In the genomic region with DNA sequence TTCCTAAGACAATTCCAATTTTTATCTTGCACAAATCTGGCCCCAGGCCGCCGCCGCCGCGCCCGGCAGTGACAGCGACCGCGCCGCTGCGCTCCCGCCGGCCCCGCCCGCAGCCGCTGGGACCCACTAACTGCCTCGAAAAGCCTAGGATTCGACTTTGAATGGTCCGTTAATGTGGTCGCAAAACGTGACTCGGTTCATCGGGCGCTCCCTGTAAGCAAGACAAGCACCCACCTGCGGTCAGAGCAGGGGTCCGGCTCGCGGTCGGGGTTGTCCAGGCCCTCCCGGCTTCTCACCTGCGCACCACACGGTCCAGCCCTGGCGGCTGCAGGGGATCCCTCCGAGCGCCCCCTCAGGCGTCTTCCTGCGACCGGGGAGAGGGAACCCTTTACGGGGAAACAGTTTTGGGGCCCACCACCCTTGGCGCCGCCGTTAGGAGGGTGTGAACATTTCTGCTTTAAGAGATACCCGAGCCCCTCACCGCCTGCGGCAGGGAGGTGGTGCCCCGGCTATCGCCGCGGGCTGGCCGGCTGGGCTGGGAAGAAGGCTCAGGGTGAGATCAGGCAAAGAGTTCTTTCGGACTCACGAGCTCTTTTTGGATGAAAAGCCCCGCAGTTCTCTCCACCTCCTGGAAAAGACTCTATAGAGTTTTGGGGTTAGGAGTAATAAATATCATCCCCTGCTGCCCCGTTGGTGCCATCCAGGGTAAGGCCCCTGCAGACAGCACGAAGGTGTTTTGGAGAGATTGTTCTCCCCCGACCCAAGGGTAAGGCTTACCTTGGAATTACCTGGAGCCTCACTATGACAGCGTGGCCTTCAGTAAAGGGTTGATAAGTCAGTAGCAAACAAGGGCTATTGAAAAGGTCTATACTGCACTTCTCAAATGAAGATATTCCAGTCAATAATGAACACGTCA, we compare ENCODE assay signal across 8 cellular contexts. TPM values are rescaled to one million over a fixed set of nuclear protein-coding genes. Genes with fewer than 3 reads are reported as not detected.
A peak's percentile ranks its signal among the peaks of the same experiment; 100 is the strongest.
DNase-seq lines count a peak whose midpoint lies in the region; ATAC-seq, FAIRE-seq and TF ChIP-seq lines count a peak whose summit lies in the region.

No MANE protein-coding gene starts in this region.

- peak overlapping the region; percentile 36; the same call in 1 of the 2 replicates for H3K4me3 ChIP-seq in GM12878

- ATAC-seq in GM12878 (peak; percentile 47), GM18517 (IDR thresholded peaks at IDR 0.05; ENCODE audit: unreplicated experiment) (no peak)

- peak overlapping the region; percentile 81 for H3K4me3 Mint-ChIP-seq in type B pancreatic cell

- H3K27ac Mint-ChIP-seq in type B pancreatic cell: no peak overlapping the region

- BruUV-seq in GM12878 (replicated peaks; lab: Mats Ljungman, UMichigan): no TSS peak

- WGBS in GM12878 (ENCODE audit: insufficient coverage, insufficient replicate concordance, low lambda C conversion rate, missing lambda C conversion rate): 4% methylated on average over 58 of the region's 58 CpGs

- no peak overlapping the region for H2AFZ ChIP-seq in GM12878 (ENCODE audit: control insufficient read depth, low read depth, low read length)

- H3K36me3 Mint-ChIP-seq in type B pancreatic cell: peaks cover 3% of the 10 kb centered on the region

- no peaks in the 10 kb centered on the region for H3K9me3 ChIP-seq in GM12878 (replicated peaks; ENCODE audit: control insufficient read depth, insufficient read depth, low read length)

- no peak for TF ChIP-seq RAD21 in GM12878 (IDR thresholded peaks at IDR 0.05; ENCODE audit: insufficient read depth, low read depth, low read length)

- peaks cover 0 to 7% of the 10 kb centered on the region in 2 experiments for H3K27me3 ChIP-seq in GM12878 (replicated peaks in 1 of 2; ENCODE audit: control insufficient read depth in 2 of 2, insufficient read depth in 2 of 2, low read length in 1 of 2)

- H3K4me2 ChIP-seq in GM12878 (ENCODE audit: control insufficient read depth, insufficient read depth): peak overlapping the region; percentile 33; the same call in 1 of the 2 replicates

- DNase-seq in DMS114 treated with DMSO at 0.1 percent for 48 hours (lab: John Stamatoyannopoulos, UW; ENCODE audit: unreplicated experiment) (peak; percentile 47), NCI-H1092 treated with DMSO at 0.1 percent for 48 hours (lab: John Stamatoyannopoulos, UW) (peak; percentile 37), GM12878 (ENCODE audit: low read depth, low spot score) (no peak), left kidney (ENCODE audit: low read depth, low spot score) (peak; percentile 91), type B pancreatic cell (ENCODE audit: extremely low spot score, unreplicated experiment) (no peak), NCI-H2029 (lab: John Stamatoyannopoulos, UW) (no peak), RCC 7860 (ENCODE audit: low spot score) (no peak)

- no peaks in the 10 kb centered on the region for H3K79me2 ChIP-seq in GM12878 (ENCODE audit: control insufficient read depth, insufficient read depth, low read length)

- intact Hi-C loops in GM12878 (cut with micrococcal nuclease; ENCODE audit: unreplicated experiment): no loop called here

- no peaks in the 10 kb centered on the region for H3K4me1 Mint-ChIP-seq in type B pancreatic cell (ENCODE audit: unreplicated experiment)

- H3K27me3 Mint-ChIP-seq in type B pancreatic cell: peaks cover 56% of the 10 kb centered on the region

- no peaks in the 10 kb centered on the region; the same call in 1 of the 2 replicates for H3K4me1 ChIP-seq in GM12878 (ENCODE audit: control insufficient read depth, insufficient read depth, low read length)

- in situ Hi-C loops in GM12878 (cut with MboI): no loop called here

- SMC1A ChIA-PET in GM12878 (lab: Charles Lee; ENCODE audit: uncharacterized antibody, unreplicated experiment): no interaction called here

- H3K27ac ChIP-seq in GM12878 (ENCODE audit: control insufficient read depth, insufficient read depth): no peak overlapping the region

- no peak for TF ChIP-seq CTCF in GM12878 (IDR thresholded peaks at IDR 0.05 in 2 of 3, conservative IDR thresholded peaks at IDR 0.05 in 1 of 3; ENCODE audit: control insufficient read depth in 2 of 3, extremely low read depth in 1 of 3, insufficient read depth in 1 of 3, low read depth in 3 of 3, low read length in 3 of 3)
- TF ChIP-seq CTCF in type B pancreatic cell (conservative IDR thresholded peaks at IDR 0.05): no peak

- TF ChIP-seq POLR2A in GM12878 (IDR thresholded peaks at IDR 0.05; ENCODE audit: low read depth, low read length): no peak

- H3K9me3 Mint-ChIP-seq in type B pancreatic cell: peaks cover 4% of the 10 kb centered on the region

- CTCF ChIA-PET in GM12878 (lab: Yijun Ruan, JAX): no interaction called here

- POLR2A ChIA-PET in GM12878 (lab: Charles Lee): no interaction called here

- TF ChIP-seq EP300 in GM12878 (IDR thresholded peaks at IDR 0.05; ENCODE audit: borderline replicate concordance in 1 of 2, control insufficient read depth in 1 of 2, low read depth in 2 of 2, low read length in 2 of 2): no peak

- H3K9ac ChIP-seq in GM12878 (ENCODE audit: control insufficient read depth, insufficient read depth, low read length): no peak overlapping the region

- RAD21 ChIA-PET in GM12878 (lab: Charles Lee; ENCODE audit: unreplicated experiment): no interaction called here

- no peaks in the 10 kb centered on the region for H3K36me3 ChIP-seq in GM12878 (ENCODE audit: control insufficient read depth in 2 of 2, insufficient read depth in 2 of 2, low read length in 1 of 2)

- no peaks in the 10 kb centered on the region for H4K20me1 ChIP-seq in GM12878 (ENCODE audit: control insufficient read depth, insufficient read depth)

- FAIRE-seq in GM12878 (lab: Jason Lieb, UNC) (no peak), RCC 7860 (lab: Jason Lieb, UNC) (no peak)

TF ChIP-seq in GM12878, 131 proteins besides CTCF, POLR2A, EP300 and RAD21 (continues in another document):
- TF ChIP-seq SUZ12 (IDR thresholded peaks at IDR 0.05; ENCODE audit: unreplicated experiment) (peak; percentile 93), ZBED1 (IDR thresholded peaks at IDR 0.05; ENCODE audit: borderline replicate concordance) (no peak), HDGF (IDR thresholded peaks at IDR 0.05) (no peak), BHLHE40 (IDR thresholded peaks at IDR 0.05; ENCODE audit: borderline replicate concordance in 1 of 2, low read depth in 2 of 2, low read length in 1 of 2) (0 out of 4 replicates have a peak, but pooled peaks of 1 of the 2 experiments have one; percentile 11), EZH2 (IDR thresholded peaks at IDR 0.05; ENCODE audit: borderline replicate concordance, control insufficient read depth, low read depth, low read length) (0 out of 2 replicates have a peak, but pooled peaks have one; percentile 35), SPI1 (IDR thresholded peaks at IDR 0.05; ENCODE audit: borderline replicate concordance, insufficient read depth, low read depth, low read length) (no peak)
- TF ChIP-seq, protein P1, sequence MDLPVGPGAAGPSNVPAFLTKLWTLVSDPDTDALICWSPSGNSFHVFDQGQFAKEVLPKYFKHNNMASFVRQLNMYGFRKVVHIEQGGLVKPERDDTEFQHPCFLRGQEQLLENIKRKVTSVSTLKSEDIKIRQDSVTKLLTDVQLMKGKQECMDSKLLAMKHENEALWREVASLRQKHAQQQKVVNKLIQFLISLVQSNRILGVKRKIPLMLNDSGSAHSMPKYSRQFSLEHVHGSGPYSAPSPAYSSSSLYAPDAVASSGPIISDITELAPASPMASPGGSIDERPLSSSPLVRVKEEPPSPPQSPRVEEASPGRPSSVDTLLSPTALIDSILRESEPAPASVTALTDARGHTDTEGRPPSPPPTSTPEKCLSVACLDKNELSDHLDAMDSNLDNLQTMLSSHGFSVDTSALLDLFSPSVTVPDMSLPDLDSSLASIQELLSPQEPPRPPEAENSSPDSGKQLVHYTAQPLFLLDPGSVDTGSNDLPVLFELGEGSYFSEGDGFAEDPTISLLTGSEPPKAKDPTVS (IDR thresholded peaks at IDR 0.05; ENCODE audit: low read depth, low read length): no peak

RNA-seq across cellular contexts. Expression of gene FOXJ2, which starts 13.6 kb away (rescaled TPM):
- total RNA-seq in GM12878 (2013; cell fraction: nucleolus; rRNA removed): 7.9 and 9.2 TPM in 2 replicates
- total RNA-seq in GM12878 (2014; rRNA removed) (4.2 and 4.7 TPM in 2 replicates), GM12878 (2014; rRNA removed; fragmentation: Illumina TruSeq; extraction: Trizol) (2.8 and 2.9 TPM in 2 replicates), GM12878 (2021) (7.9 and 9.3 TPM in 2 replicates), type B pancreatic cell (ENCODE audit: low replicate concordance) (15.6 and 35.5 TPM in 2 replicates)
- polyA plus RNA-seq in GM12878 (2011; ENCODE audit: low read depth): 3.8 TPM
- polyA plus RNA-seq in GM12878 (2011; rRNA removed) (3.0 and 3.9 TPM in 2 replicates), GM12878 (2014; fragmentation: Illumina TruSeq; extraction: Trizol) (8.5 and 9.1 TPM in 2 replicates), GM12878 (2014; fragmentation: Nextera tagmentation; extraction: Ambion mirVana) (1 to 10 TPM; 1.4 to 2.2 TPM), GM12878 (2014; rRNA removed) (6.5 and 6.6 TPM in 2 replicates), GM12878 (2016; fragmentation: Nextera tagmentation; extraction: Ambion mirVana) (1 to 10 TPM; 5.4 to 6.1 TPM)
- polyA plus RNA-seq in GM12878 (2011; cell fraction: cytosol; rRNA removed): 3.0 and 4.3 TPM in 2 replicates
- 6.9 and 7.8 TPM in 2 replicates for polyA plus RNA-seq in GM12878 (2011; cell fraction: nucleus; rRNA removed)
- 5.0 and 5.8 TPM in 2 replicates for polyA plus RNA-seq in GM12878 (2012)
- 3.9 and 4.7 TPM in 2 replicates for polyA minus RNA-seq in GM12878 (2011; rRNA and poly(A)+ RNA removed)
- 2.3 and 4.3 TPM in 2 replicates for polyA minus RNA-seq in GM12878 (2011; cell fraction: cytosol; rRNA and poly(A)+ RNA removed)
- 2.2 and 3.2 TPM in 2 replicates for polyA minus RNA-seq in GM12878 (2011; cell fraction: nucleus; rRNA and poly(A)+ RNA removed)

RNA-seq across cellular contexts. Expression of gene C3AR1, which starts 47.2 kb away (rescaled TPM):
- total RNA-seq in GM12878 (2013; cell fraction: nucleolus; rRNA removed): not detected in 2 replicates
- not detected in 2 replicates for total RNA-seq in GM12878 (2014; rRNA removed)
- not detected in 2 replicates for total RNA-seq in GM12878 (2014; rRNA removed; fragmentation: Illumina TruSeq; extraction: Trizol)
- 0.10 and 0.19 TPM in 2 replicates for total RNA-seq in GM12878 (2021)
- not detected for polyA plus RNA-seq in GM12878 (2011; ENCODE audit: low read depth)
- not detected in 2 replicates for polyA plus RNA-seq in GM12878 (2011; rRNA removed)
- not detected in 2 replicates for polyA plus RNA-seq in GM12878 (2011; cell fraction: cytosol; rRNA removed)
- polyA plus RNA-seq in GM12878 (2011; cell fraction: nucleus; rRNA removed): not detected in 2 replicates
- 0.08 TPM in 1 of 2 replicates, not detected in the other for polyA plus RNA-seq in GM12878 (2012)
- polyA plus RNA-seq in GM12878 (2014; fragmentation: Illumina TruSeq; extraction: Trizol): 0.10 TPM in 1 of 2 replicates, not detected in the other
- under 1 TPM in 1 of 2 experiments, not detected in 1; 0.19 TPM for polyA plus RNA-seq in GM12878 (2014; fragmentation: Nextera tagmentation; extraction: Ambion mirVana)
- polyA plus RNA-seq in GM12878 (2014; rRNA removed): 0.10 and 0.42 TPM in 2 replicates
- polyA plus RNA-seq in GM12878 (2016; fragmentation: Nextera tagmentation; extraction: Ambion mirVana): under 1 TPM in 1 of 2 experiments, not detected in 1; 0.08 TPM
- not detected in 2 replicates for polyA minus RNA-seq in GM12878 (2011; rRNA and poly(A)+ RNA removed)
- not detected in 2 replicates for polyA minus RNA-seq in GM12878 (2011; cell fraction: cytosol; rRNA and poly(A)+ RNA removed)
- polyA minus RNA-seq in GM12878 (2011; cell fraction: nucleus; rRNA and poly(A)+ RNA removed): not detected in 2 replicates
- total RNA-seq in type B pancreatic cell (ENCODE audit: low replicate concordance): not detected in 2 replicates

Comparison
In these comparisons a context has a peak if more than half of its experiments do, and no peak if none do; other contexts are left out.
1. DNase-seq: peak in DMS114 treated with DMSO at 0.1 percent for 48 hours (single experiment), NCI-H1092 treated with DMSO at 0.1 percent for 48 hours (single experiment) and left kidney (single experiment); none in GM12878 (single experiment), type B pancreatic cell (single experiment), NCI-H2029 (single experiment) and RCC 7860 (single experiment).